In genomic region chr3:182180646-182181385, GRCh38 we compare ENCODE assay signal across 28 cellular contexts.
DNase-seq lines count a peak whose midpoint lies in the region; ATAC-seq and TF ChIP-seq lines count a peak whose summit lies in the region.
"Had no signal": no experiment of that assay in that cellular context is flagged by ENCODE, and none has a peak within 500 bp of the region (broad histone marks: within the 10 kb centered on the region; RNA-seq: fewer than 3 reads in every experiment).

No MANE protein-coding gene starts in this region.

- no peak overlapping the region for H4K8ac ChIP-seq in neuronal stem cell (ENCODE audit: low read depth, low read length)

- no CpG with 5 or more reads among the region's 9 CpGs for WGBS in neuronal stem cell (ENCODE audit: extremely low coverage in 2 of 2, insufficient read length in 2 of 2, insufficient replicate concordance in 1 of 2), 2 donors

- H2BK12ac ChIP-seq in neuronal stem cell (ENCODE audit: low read length), result no peak overlapping the region

- no peaks in the 10 kb centered on the region for H3K79me1 ChIP-seq in neuronal stem cell (ENCODE audit: low read depth, low read length)

- H3K4me3 Mint-ChIP-seq in stimulated activated effector memory CD8-positive, alpha-beta T cell treated with anti-CD3 and anti-CD28 coated beads, Interleukin-12 subunit alpha, Interleukin-12 subunit beta, amount 100 ng/mL, for 72 hours, result no peak overlapping the region
- H3K4me3 Mint-ChIP-seq: activated B cell treated with CpG ODN at 0.5 μM for 24 hours; activated naive CD4-positive, alpha-beta T cell treated with anti-CD3 and anti-CD28 coated beads, Interleukin-2, amount 50 U/mL, for 24 hours; activated T-helper 1 cell treated with anti-CD3 and anti-CD28 coated beads, Interleukin-12 subunit alpha, Interleukin-12 subunit beta, Interleukin-2, Interleukin-4 antibody, amounts not matched to agents 30 ng/mL and 10 ng/mL and 1 ng/mL, durations not matched to agents 14 hours and 24 hours and 36 hours; nephron had no signal

- peaks cover 8% of the 10 kb centered on the region for H3K9me3 Mint-ChIP-seq in stimulated activated effector memory CD8-positive, alpha-beta T cell treated with anti-CD3 and anti-CD28 coated beads, Interleukin-12 subunit alpha, Interleukin-12 subunit beta, amount 100 ng/mL, for 72 hours
- H3K9me3 Mint-ChIP-seq: activated B cell treated with CpG ODN at 0.5 μM for 24 hours; activated naive CD4-positive, alpha-beta T cell treated with anti-CD3 and anti-CD28 coated beads, Interleukin-2, amount 50 U/mL, for 24 hours; activated T-helper 1 cell treated with anti-CD3 and anti-CD28 coated beads, Interleukin-12 subunit alpha, Interleukin-12 subunit beta, Interleukin-2, Interleukin-4 antibody, amounts not matched to agents 30 ng/mL and 10 ng/mL and 1 ng/mL, durations not matched to agents 14 hours and 24 hours and 36 hours; nephron had no signal

- no peak overlapping the region for H3K27ac Mint-ChIP-seq in stimulated activated effector memory CD8-positive, alpha-beta T cell treated with anti-CD3 and anti-CD28 coated beads, Interleukin-12 subunit alpha, Interleukin-12 subunit beta, amount 100 ng/mL, for 72 hours
- H3K27ac Mint-ChIP-seq: activated B cell treated with CpG ODN at 0.5 μM for 24 hours; activated naive CD4-positive, alpha-beta T cell treated with anti-CD3 and anti-CD28 coated beads, Interleukin-2, amount 50 U/mL, for 24 hours; activated T-helper 1 cell treated with anti-CD3 and anti-CD28 coated beads, Interleukin-12 subunit alpha, Interleukin-12 subunit beta, Interleukin-2, Interleukin-4 antibody, amounts not matched to agents 30 ng/mL and 10 ng/mL and 1 ng/mL, durations not matched to agents 14 hours and 24 hours and 36 hours; nephron had no signal

- no peak overlapping the region for H3K4me2 ChIP-seq in neuronal stem cell (ENCODE audit: insufficient read depth, low read length, poor library complexity, severe bottlenecking)
- H3K4me2 ChIP-seq: BLaER1 had no signal

- H2AK5ac ChIP-seq in neuronal stem cell (ENCODE audit: low read depth, low read length), result no peak overlapping the region

- H3K4me1 Mint-ChIP-seq in stimulated activated effector memory CD8-positive, alpha-beta T cell treated with anti-CD3 and anti-CD28 coated beads, Interleukin-12 subunit alpha, Interleukin-12 subunit beta, amount 100 ng/mL, for 72 hours, result no peaks in the 10 kb centered on the region
- H3K4me1 Mint-ChIP-seq: activated B cell treated with CpG ODN at 0.5 μM for 24 hours; activated naive CD4-positive, alpha-beta T cell treated with anti-CD3 and anti-CD28 coated beads, Interleukin-2, amount 50 U/mL, for 24 hours had no signal

- H4K91ac ChIP-seq in neuronal stem cell (ENCODE audit: low read depth, low read length, poor library complexity), result no peak overlapping the region

- peak overlapping the region; percentile 14 for H2AFZ ChIP-seq in neuronal stem cell (ENCODE audit: low read length)

- no peak overlapping the region for H3K18ac ChIP-seq in neuronal stem cell (ENCODE audit: low read length)

- H2BK15ac ChIP-seq in neuronal stem cell (ENCODE audit: low read length), result no peak overlapping the region

- no peak overlapping the region for H3K14ac ChIP-seq in neuronal stem cell (ENCODE audit: low read length)

- ATAC-seq in SK-N-SH treated with all-trans-retinoic acid at 6 μM for 48 hours (no peak), GM18867 (IDR thresholded peaks at IDR 0.05; ENCODE audit: unreplicated experiment) (no peak)
- ATAC-seq in stimulated activated effector memory CD8-positive, alpha-beta T cell treated with anti-CD3 and anti-CD28 coated beads, Interleukin-12 subunit alpha, Interleukin-12 subunit beta, amount 100 ng/mL, for 72 hours, result no peak
- ATAC-seq: gastrocnemius medialis, mucosa of descending colon, right cardiac atrium had no signal

- H2BK5ac ChIP-seq in neuronal stem cell (ENCODE audit: low read length), result no peak overlapping the region

- H2BK120ac ChIP-seq in neuronal stem cell (ENCODE audit: low read depth, low read length), result no peak overlapping the region

- no peak overlapping the region for H3K9ac ChIP-seq in neuronal stem cell (ENCODE audit: low read depth, low read length, poor library complexity)
- H3K9ac ChIP-seq: BLaER1 had no signal

- peaks cover 14 to 16% of the 10 kb centered on the region in 2 donors for H3K4me1 ChIP-seq in neuronal stem cell (ENCODE audit: control insufficient read depth in 2 of 2, insufficient read depth in 1 of 2, low read depth in 1 of 2, low read length in 2 of 2)
- H3K4me1 ChIP-seq: gastrocnemius medialis, pancreas, testis had no signal

- no peaks in the 10 kb centered on the region for H3K36me3 ChIP-seq in neuronal stem cell (replicated peaks in 1 of 2; ENCODE audit: control insufficient read depth in 2 of 2, insufficient read depth in 2 of 2, low read length in 2 of 2)
- H3K36me3 ChIP-seq: BLaER1, esophagus squamous epithelium, gastrocnemius medialis, pancreas had no signal

- H3K27ac ChIP-seq in neuronal stem cell (replicated peaks; ENCODE audit: low read length), result peak overlapping the region; percentile 16
- H3K27ac ChIP-seq: BLaER1, esophagus squamous epithelium, gastrocnemius medialis, pancreas, testis had no signal

- no peak overlapping the region for H3K4ac ChIP-seq in neuronal stem cell (ENCODE audit: low read length)

- no peaks in the 10 kb centered on the region for H3K27me3 ChIP-seq in neuronal stem cell (ENCODE audit: control insufficient read depth in 3 of 3, insufficient read depth in 3 of 3, low read depth in 1 of 3, low read length in 3 of 3)
- H3K27me3 ChIP-seq: BLaER1, esophagus squamous epithelium, gastrocnemius medialis, testis had no signal

- H3K23ac ChIP-seq in neuronal stem cell (ENCODE audit: low read depth, low read length, poor library complexity), result no peak overlapping the region

- H3K4me3 ChIP-seq in neuronal stem cell (ENCODE audit: low read length in 2 of 2), result no peak overlapping the region
- H3K4me3 ChIP-seq: BLaER1, esophagus squamous epithelium, gastrocnemius medialis, mucosa of descending colon, pancreas, testis had no signal

- no peaks in the 10 kb centered on the region for H3K36me3 Mint-ChIP-seq in stimulated activated effector memory CD8-positive, alpha-beta T cell treated with anti-CD3 and anti-CD28 coated beads, Interleukin-12 subunit alpha, Interleukin-12 subunit beta, amount 100 ng/mL, for 72 hours
- H3K36me3 Mint-ChIP-seq: activated naive CD4-positive, alpha-beta T cell treated with anti-CD3 and anti-CD28 coated beads, Interleukin-2, amount 50 U/mL, for 24 hours had no signal

- H3K9me3 ChIP-seq in neuronal stem cell (replicated peaks in 1 of 2; ENCODE audit: control insufficient read depth in 2 of 2, insufficient read depth in 1 of 2, low read depth in 1 of 2, low read length in 2 of 2), result no peaks in the 10 kb centered on the region
- H3K9me3 ChIP-seq: BLaER1, esophagus squamous epithelium, gastrocnemius medialis, mucosa of descending colon, pancreas, testis had no signal

- peak; percentile 38 for DNase-seq in NCI-H510A treated with DMSO at 0.1 percent for 48 hours (lab: John Stamatoyannopoulos, UW)
- no peak for DNase-seq in NCI-H510A (lab: John Stamatoyannopoulos, UW)
- peak; percentile 10 for DNase-seq in NCI-H2029 (lab: John Stamatoyannopoulos, UW)
- DNase-seq in neuronal stem cell (ENCODE audit: low spot score), result peak; percentile 20
- no peak for DNase-seq in globus pallidus (ENCODE audit: low spot score)
- DNase-seq in stimulated activated effector memory CD8-positive, alpha-beta T cell treated with anti-CD3 and anti-CD28 coated beads, Interleukin-12 subunit alpha, Interleukin-12 subunit beta, amount 100 ng/mL, for 72 hours (ENCODE audit: low spot score in 2 of 2), result no peak
- DNase-seq: ACHN; activated B cell treated with CpG ODN at 0.5 μM for 24 hours; esophagus squamous epithelium; gastrocnemius medialis; hypothalamus; KBM-7; MM.1S; mucosa of descending colon; NCI-H1694 treated with DMSO at 0.1 percent for 48 hours; pancreas; right cardiac atrium; stimulated activated CD4-positive, alpha-beta T cell treated with anti-CD3 and anti-CD28 coated beads, Interleukin-12 subunit alpha, Interleukin-12 subunit beta, amount 100 ng/mL, for 4 hours; stimulated activated CD4-positive, alpha-beta T cell treated with anti-CD3 and anti-CD28 coated beads, Interleukin-4, amount 100 ng/mL, for 4 hours; stimulated activated naive CD4-positive, alpha-beta T cell treated with Interleukin-2 at 50 U/mL for 16 hours; T-helper 9 cell; testis had no signal

TF ChIP-seq in SK-N-SH treated with all-trans-retinoic acid at 6 μM for 48 hours, 23 proteins besides CTCF, POLR2A, EP300 and RAD21:
- peak; percentile 66; the same call in 1 of the 2 replicates for TF ChIP-seq TCF4 (CRISPR knock-in tag; IDR thresholded peaks at IDR 0.05; ENCODE audit: borderline replicate concordance)
- TF ChIP-seq ESRRG (CRISPR knock-in tag; IDR thresholded peaks at IDR 0.05), result no peak

Comparison
In these comparisons a context has a peak if more than half of its experiments do, and no peak if none do; other contexts are left out.
1. DNase-seq: peak in NCI-H510A treated with DMSO at 0.1 percent for 48 hours (single experiment), NCI-H2029 (single experiment) and neuronal stem cell (single experiment); none in NCI-H510A (single experiment), globus pallidus (single experiment) and stimulated activated effector memory CD8-positive, alpha-beta T cell treated with anti-CD3 and anti-CD28 coated beads, Interleukin-12 subunit alpha, Interleukin-12 subunit beta, amount 100 ng/mL, for 72 hours (0 of 2).